ENCODE assay signal across 1 cellular context in genomic region chr6:43115365-43115764, GRCh38.
TF ChIP-seq lines count a peak whose summit lies in the region.

No MANE protein-coding gene starts in this region.

TF ChIP-seq in GM23338, 12 proteins besides CTCF, POLR2A, EP300 and RAD21:
- TF ChIP-seq REST (IDR thresholded peaks at IDR 0.05; ENCODE audit: unreplicated experiment), result no peak
- no peak for TF ChIP-seq NANOG (IDR thresholded peaks at IDR 0.05; ENCODE audit: borderline replicate concordance)
- no peak for TF ChIP-seq ZNF114 (CRISPR knock-in tag; IDR thresholded peaks at IDR 0.05)
- no peak for TF ChIP-seq STAT1 (IDR thresholded peaks at IDR 0.05; ENCODE audit: unreplicated experiment)
